Comparison of ENCODE assay signal across 16 cellular contexts in the genomic region with DNA sequence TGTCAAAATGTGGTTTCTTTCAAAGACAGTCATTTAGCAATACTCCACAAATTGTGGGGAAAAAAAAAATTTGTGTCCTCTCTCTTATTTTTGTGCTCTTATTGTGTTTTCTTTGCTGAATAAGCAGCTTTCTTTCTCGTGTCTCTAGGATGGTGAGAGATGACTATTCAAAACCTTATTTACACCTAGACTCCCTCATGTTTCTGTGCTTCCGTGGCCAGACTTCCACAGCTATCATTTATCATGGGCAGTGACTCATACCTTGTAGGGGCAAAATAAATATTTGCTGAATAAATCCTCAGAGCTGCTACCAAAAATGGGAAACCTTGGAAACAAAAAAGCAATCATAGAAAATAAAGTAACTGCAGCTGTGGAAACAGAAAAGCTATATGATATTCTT.
A peak's percentile ranks its signal among the peaks of the same experiment; 100 is the strongest.
DNase-seq lines count a peak whose midpoint lies in the region; ATAC-seq and TF ChIP-seq lines count a peak whose summit lies in the region.
"Had no signal": no experiment of that assay in that cellular context is flagged by ENCODE, and none has a peak within 500 bp of the region (broad histone marks: within the 10 kb centered on the region; RNA-seq: fewer than 3 reads in every experiment).

No MANE protein-coding gene starts in this region.

- no peak overlapping the region for H2AFZ ChIP-seq in SK-N-SH (ENCODE audit: low read depth)

- H3K4me2 ChIP-seq in SK-N-SH, result peak overlapping the region; percentile 46; the same call in 1 of the 2 replicates

- 44 to 57% (median 46%) methylated on average over 2 of the region's 2 CpGs for WGBS in heart left ventricle, 4 donors
- WGBS in SK-N-SH (ENCODE audit: low lambda C conversion rate), result 3% methylated on average over 2 of the region's 2 CpGs

- no peak for TF ChIP-seq RAD21 in SK-N-SH (IDR thresholded peaks at IDR 0.05; ENCODE audit: low read length)

- peak in 1 of 2 experiments; percentile 76; a peak in 2 of 4 replicates for TF ChIP-seq EP300 in SK-N-SH (IDR thresholded peaks at IDR 0.05; ENCODE audit: borderline replicate concordance in 1 of 2, low read depth in 1 of 2, low read length in 1 of 2)

- no peak for DNase-seq in left cardiac atrium
- no peak for DNase-seq in heart left ventricle
- DNase-seq in SK-N-SH, result no peak
- DNase-seq in iris pigment epithelial cell (ENCODE audit: low read depth), result peak; percentile 41
- DNase-seq in GM13976 (ENCODE audit: low spot score), result no peak
- no peak for DNase-seq in stimulated activated CD4-positive, alpha-beta T cell treated with anti-CD3 and anti-CD28 coated beads, Interleukin-1b, Interleukin-23, amount 100 ng/mL, for 48 hours
- DNase-seq: effector CD4-positive, alpha-beta T cell; hippocampal formation; KBM-7; NCI-H524; stimulated activated CD8-positive, alpha-beta memory T cell treated with anti-CD3 and anti-CD28 coated beads, Interleukin-4, amount 100 ng/mL, for 48 hours; T-cell had no signal

- H3K27me3 ChIP-seq in heart left ventricle (no peaks in the 10 kb centered on the region), SK-N-SH (ENCODE audit: insufficient read depth) (no peaks in the 10 kb centered on the region)

- intact Hi-C loops in left cardiac atrium (cut with DNase I) (no loop called here), heart left ventricle (cut with DNase I) (no loop called here)

- H4K20me1 ChIP-seq in SK-N-SH (ENCODE audit: insufficient read depth), result no peaks in the 10 kb centered on the region

- H3K4me3 ChIP-seq in heart left ventricle (no peak overlapping the region), SK-N-SH (ENCODE audit: low read depth in 2 of 2, low read length in 1 of 2) (no peak overlapping the region)
- H3K4me3 ChIP-seq: skin epidermis had no signal

- TF ChIP-seq CTCF in heart left ventricle (IDR thresholded peaks at IDR 0.05), result no peak
- TF ChIP-seq CTCF in SK-N-SH (IDR thresholded peaks at IDR 0.05), result no peak
- no peak for TF ChIP-seq CTCF in GM13976 (IDR thresholded peaks at IDR 0.05; ENCODE audit: borderline replicate concordance, control extremely low read depth, extremely low read depth, insufficient read depth, missing control alignments)

- H3K4me1 ChIP-seq in heart left ventricle (peaks cover 0 to 29% (median 0%) of the 10 kb centered on the region in 12 donors), SK-N-SH (ENCODE audit: control insufficient read depth in 1 of 2, insufficient read depth in 2 of 2, low read depth in 1 of 2, low read length in 1 of 2) (peaks cover 0 to 13% of the 10 kb centered on the region in 2 experiments; a peak in 2 of 4 replicates)

- ATAC-seq in left cardiac atrium, result peak; percentile 24 to 92
- ATAC-seq in heart left ventricle, result no peak
- ATAC-seq in GM21717 (IDR thresholded peaks at IDR 0.05; ENCODE audit: unreplicated experiment), result no peak
- ATAC-seq in GM19351 (IDR thresholded peaks at IDR 0.05; ENCODE audit: unreplicated experiment), result no peak
- ATAC-seq: activated naive CD4-positive, alpha-beta T cell treated with anti-CD3 and anti-CD28 coated beads, Interleukin-2, amount 50 U/mL, for 72 hours; T-cell had no signal

- in situ Hi-C loops in GM13976 (cut with MboI; ENCODE audit: low sequenced_read_pairs, unreplicated experiment), result loop anchor here (25.0 kb wide), 1 partner anchor 270 kb away; no protein-coding TSS in a partner anchor

- H3K27ac ChIP-seq in heart left ventricle (no peak overlapping the region), SK-N-SH (ENCODE audit: low read depth in 2 of 2, low read length in 1 of 2) (peak overlapping the region; percentile 40 to 81; a peak in 3 of 4 replicates)
- H3K27ac ChIP-seq: skin epidermis had no signal

- POLR2A ChIA-PET in SK-N-SH (lab: Yijun Ruan, JAX), result no interaction called here

- no peaks in the 10 kb centered on the region for H3K9me2 ChIP-seq in SK-N-SH

- H3F3A ChIP-seq in SK-N-SH (replicated peaks; ENCODE audit: insufficient read depth), result no peaks in the 10 kb centered on the region

- TF ChIP-seq POLR2A in heart left ventricle (IDR thresholded peaks at IDR 0.05), result no peak

- CTCF ChIA-PET in SK-N-SH (lab: Yijun Ruan, JAX), result interaction anchor here (1.0 to 4.0 kb wide), 4 partner anchors 8 to 65 kb away, joined by 3 to 25 read pairs (median 4); no protein-coding TSS in a partner anchor

- no peaks in the 10 kb centered on the region for H3K9me3 ChIP-seq in heart left ventricle
- H3K9me3 ChIP-seq in SK-N-SH, result no peaks in the 10 kb centered on the region

- H3K36me3 ChIP-seq in heart left ventricle (no peaks in the 10 kb centered on the region), SK-N-SH (replicated peaks in 1 of 2; ENCODE audit: control insufficient read depth in 1 of 2, insufficient read depth in 2 of 2, low read length in 1 of 2) (no peaks in the 10 kb centered on the region)

- no peak overlapping the region for H3K9ac ChIP-seq in SK-N-SH

- H3K79me2 ChIP-seq in SK-N-SH (ENCODE audit: insufficient read depth), result no peaks in the 10 kb centered on the region

TF ChIP-seq in SK-N-SH, 30 proteins besides CTCF, POLR2A, EP300 and RAD21 (continues in another document):
- TF ChIP-seq EZH2phosphoT487 (IDR thresholded peaks at IDR 0.05; ENCODE audit: borderline replicate concordance, low read depth) (no peak), FOSL2 (IDR thresholded peaks at IDR 0.05; ENCODE audit: borderline replicate concordance, low read depth) (peak; percentile 83), USF2 (IDR thresholded peaks at IDR 0.05; ENCODE audit: borderline replicate concordance, low read depth, low read length) (no peak), RFX5 (IDR thresholded peaks at IDR 0.05; ENCODE audit: low read length) (no peak), RCOR1 (IDR thresholded peaks at IDR 0.05; ENCODE audit: low read length) (no peak), MAX (IDR thresholded peaks at IDR 0.05; ENCODE audit: low read depth) (0 out of 2 replicates have a peak, but pooled peaks have one; percentile 34), JUND (IDR thresholded peaks at IDR 0.05) (peak; percentile 89), RXRA (IDR thresholded peaks at IDR 0.05; ENCODE audit: borderline replicate concordance, low read depth) (no peak), TCF12 (IDR thresholded peaks at IDR 0.05) (peak; percentile 81), PBX3 (IDR thresholded peaks at IDR 0.05) (peak; percentile 87), TEAD4 (IDR thresholded peaks at IDR 0.05; ENCODE audit: borderline replicate concordance, insufficient read depth) (0 out of 2 replicates have a peak, but pooled peaks have one; percentile 29), MEF2A (IDR thresholded peaks at IDR 0.05; ENCODE audit: borderline replicate concordance, low read depth) (no peak)
- TF ChIP-seq, protein P1, sequence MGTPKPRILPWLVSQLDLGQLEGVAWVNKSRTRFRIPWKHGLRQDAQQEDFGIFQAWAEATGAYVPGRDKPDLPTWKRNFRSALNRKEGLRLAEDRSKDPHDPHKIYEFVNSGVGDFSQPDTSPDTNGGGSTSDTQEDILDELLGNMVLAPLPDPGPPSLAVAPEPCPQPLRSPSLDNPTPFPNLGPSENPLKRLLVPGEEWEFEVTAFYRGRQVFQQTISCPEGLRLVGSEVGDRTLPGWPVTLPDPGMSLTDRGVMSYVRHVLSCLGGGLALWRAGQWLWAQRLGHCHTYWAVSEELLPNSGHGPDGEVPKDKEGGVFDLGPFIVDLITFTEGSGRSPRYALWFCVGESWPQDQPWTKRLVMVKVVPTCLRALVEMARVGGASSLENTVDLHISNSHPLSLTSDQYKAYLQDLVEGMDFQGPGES (IDR thresholded peaks at IDR 0.05; ENCODE audit: low read depth, low read length), result no peak
- TF ChIP-seq, protein P2, sequence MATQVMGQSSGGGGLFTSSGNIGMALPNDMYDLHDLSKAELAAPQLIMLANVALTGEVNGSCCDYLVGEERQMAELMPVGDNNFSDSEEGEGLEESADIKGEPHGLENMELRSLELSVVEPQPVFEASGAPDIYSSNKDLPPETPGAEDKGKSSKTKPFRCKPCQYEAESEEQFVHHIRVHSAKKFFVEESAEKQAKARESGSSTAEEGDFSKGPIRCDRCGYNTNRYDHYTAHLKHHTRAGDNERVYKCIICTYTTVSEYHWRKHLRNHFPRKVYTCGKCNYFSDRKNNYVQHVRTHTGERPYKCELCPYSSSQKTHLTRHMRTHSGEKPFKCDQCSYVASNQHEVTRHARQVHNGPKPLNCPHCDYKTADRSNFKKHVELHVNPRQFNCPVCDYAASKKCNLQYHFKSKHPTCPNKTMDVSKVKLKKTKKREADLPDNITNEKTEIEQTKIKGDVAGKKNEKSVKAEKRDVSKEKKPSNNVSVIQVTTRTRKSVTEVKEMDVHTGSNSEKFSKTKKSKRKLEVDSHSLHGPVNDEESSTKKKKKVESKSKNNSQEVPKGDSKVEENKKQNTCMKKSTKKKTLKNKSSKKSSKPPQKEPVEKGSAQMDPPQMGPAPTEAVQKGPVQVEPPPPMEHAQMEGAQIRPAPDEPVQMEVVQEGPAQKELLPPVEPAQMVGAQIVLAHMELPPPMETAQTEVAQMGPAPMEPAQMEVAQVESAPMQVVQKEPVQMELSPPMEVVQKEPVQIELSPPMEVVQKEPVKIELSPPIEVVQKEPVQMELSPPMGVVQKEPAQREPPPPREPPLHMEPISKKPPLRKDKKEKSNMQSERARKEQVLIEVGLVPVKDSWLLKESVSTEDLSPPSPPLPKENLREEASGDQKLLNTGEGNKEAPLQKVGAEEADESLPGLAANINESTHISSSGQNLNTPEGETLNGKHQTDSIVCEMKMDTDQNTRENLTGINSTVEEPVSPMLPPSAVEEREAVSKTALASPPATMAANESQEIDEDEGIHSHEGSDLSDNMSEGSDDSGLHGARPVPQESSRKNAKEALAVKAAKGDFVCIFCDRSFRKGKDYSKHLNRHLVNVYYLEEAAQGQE (IDR thresholded peaks at IDR 0.05; ENCODE audit: low read depth, low read length), result no peak

Comparison
In these comparisons a context has a peak if more than half of its experiments do, and no peak if none do; other contexts are left out.
1. ATAC-seq: peak in left cardiac atrium (2 of 2); none in heart left ventricle (0 of 4), GM21717 (single experiment) and GM19351 (single experiment).
2. H3K27ac ChIP-seq: peak in SK-N-SH (2 of 2); none in heart left ventricle (0 of 12).